ENCODE assay signal across 9 cellular contexts in the genomic region with DNA sequence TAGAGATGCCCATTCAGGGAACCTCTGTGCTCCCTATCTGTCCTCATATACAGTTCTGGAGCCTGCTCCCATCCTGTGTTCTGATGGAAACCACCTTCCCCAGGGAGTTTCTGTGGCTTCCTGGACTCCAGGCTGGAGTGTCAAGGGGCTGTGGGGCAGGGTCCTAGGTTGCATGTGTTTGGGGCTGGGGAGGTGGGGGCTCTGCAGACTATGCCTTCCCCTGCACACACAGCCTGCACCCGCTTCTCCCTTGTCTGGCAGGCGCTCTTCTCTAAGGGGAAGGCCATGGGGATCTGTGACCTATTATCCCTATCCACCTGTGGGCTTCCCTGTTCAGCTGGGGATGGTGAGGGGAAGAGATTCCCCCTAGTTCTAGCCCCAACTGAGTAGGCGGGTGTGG. TPM values are rescaled to one million over a fixed set of nuclear protein-coding genes. Genes with fewer than 3 reads are reported as not detected.
DNase-seq lines count a peak whose midpoint lies in the region; ATAC-seq and TF ChIP-seq lines count a peak whose summit lies in the region.
"Had no signal": no experiment of that assay in that cellular context is flagged by ENCODE, and none has a peak within 500 bp of the region (broad histone marks: within the 10 kb centered on the region; RNA-seq: fewer than 3 reads in every experiment).

No MANE protein-coding gene starts in this region.

- H3K27me3 Mint-ChIP-seq in T-helper 2 cell treated with Interferon-gamma antibody and Interleukin-4, amounts not matched to agents 5 μg/mL and 100 μg/mL, for 36 hours (ENCODE audit: low read depth), result peaks cover 2% of the 10 kb centered on the region
- H3K27me3 Mint-ChIP-seq in activated T-helper 17 cell treated with anti-CD3 and anti-CD28 coated beads, Interleukin-2, amount 50 U/mL, for 72 hours, result no peaks in the 10 kb centered on the region

- peaks cover 29% of the 10 kb centered on the region for H3K36me3 Mint-ChIP-seq in T-helper 2 cell treated with Interferon-gamma antibody and Interleukin-4, amounts not matched to agents 5 μg/mL and 100 μg/mL, for 36 hours (ENCODE audit: low read depth)
- peaks cover 73% of the 10 kb centered on the region for H3K36me3 Mint-ChIP-seq in activated T-helper 17 cell treated with anti-CD3 and anti-CD28 coated beads, Interleukin-2, amount 50 U/mL, for 72 hours (ENCODE audit: low read depth)

- WGBS in lower leg skin, 2 donors, result 37 to 42% methylated on average over 3 of the region's 3 CpGs

- peak overlapping the region; percentile 96 for H3K4me3 Mint-ChIP-seq in T-helper 2 cell treated with Interferon-gamma antibody and Interleukin-4, amounts not matched to agents 5 μg/mL and 100 μg/mL, for 36 hours
- H3K4me3 Mint-ChIP-seq in activated T-helper 17 cell treated with anti-CD3 and anti-CD28 coated beads, Interleukin-2, amount 50 U/mL, for 72 hours, result peak overlapping the region; percentile 98

- no peaks in the 10 kb centered on the region for H3K36me3 ChIP-seq in left lung

- no peak for TF ChIP-seq CTCF in left lung (IDR thresholded peaks at IDR 0.05)
- no peak for TF ChIP-seq CTCF in lower leg skin (IDR thresholded peaks at IDR 0.05)

- no peak for ATAC-seq in activated T-helper 17 cell treated with anti-CD3 and anti-CD28 coated beads, Interleukin-2, amount 50 U/mL, for 72 hours (replicated peaks)
- ATAC-seq in left lung (no peak), GM21381 (IDR thresholded peaks at IDR 0.05; ENCODE audit: unreplicated experiment) (no peak)

- peaks cover 80 to 97% of the 10 kb centered on the region in 2 donors for H3K4me1 ChIP-seq in left lung

- H3K9me3 Mint-ChIP-seq in T-helper 2 cell treated with Interferon-gamma antibody and Interleukin-4, amounts not matched to agents 5 μg/mL and 100 μg/mL, for 36 hours, result no peaks in the 10 kb centered on the region
- H3K9me3 Mint-ChIP-seq in activated T-helper 17 cell treated with anti-CD3 and anti-CD28 coated beads, Interleukin-2, amount 50 U/mL, for 72 hours, result no peaks in the 10 kb centered on the region

- H3K4me3 ChIP-seq in left lung (peak overlapping the region in 1 of 2 donors; percentile 100), lower leg skin (ENCODE audit: low read depth, poor library complexity, severe bottlenecking) (no peak overlapping the region)

- H3K27ac Mint-ChIP-seq in T-helper 2 cell treated with Interferon-gamma antibody and Interleukin-4, amounts not matched to agents 5 μg/mL and 100 μg/mL, for 36 hours, result peak overlapping the region; percentile 96
- peak overlapping the region; percentile 100 for H3K27ac Mint-ChIP-seq in activated T-helper 17 cell treated with anti-CD3 and anti-CD28 coated beads, Interleukin-2, amount 50 U/mL, for 72 hours

- H3K27me3 ChIP-seq in left lung, result no peaks in the 10 kb centered on the region

- no peak for DNase-seq in T-helper 2 cell treated with Interferon-gamma antibody and Interleukin-4, amounts not matched to agents 5 μg/mL and 100 μg/mL, for 36 hours (ENCODE audit: low spot score)
- DNase-seq in T-helper 2 cell (no peak), left lung (peak; percentile 33 to 63), kidney glomerular epithelial cell (lab: John Stamatoyannopoulos, UW) (no peak), lower leg skin (ENCODE audit: low spot score in 2 of 2) (no peak)
- DNase-seq: NCI-H1092 treated with DMSO at 0.1 percent for 48 hours had no signal

- no peak for TF ChIP-seq POLR2A in lower leg skin (IDR thresholded peaks at IDR 0.05)

- peaks cover 74% of the 10 kb centered on the region for H3K4me1 Mint-ChIP-seq in T-helper 2 cell treated with Interferon-gamma antibody and Interleukin-4, amounts not matched to agents 5 μg/mL and 100 μg/mL, for 36 hours (ENCODE audit: low read depth)
- H3K4me1 Mint-ChIP-seq in activated T-helper 17 cell treated with anti-CD3 and anti-CD28 coated beads, Interleukin-2, amount 50 U/mL, for 72 hours, result peaks cover 54% of the 10 kb centered on the region

- no peaks in the 10 kb centered on the region for H3K9me3 ChIP-seq in left lung

- intact Hi-C loops in left lung (cut with DNase I), result no loop called here
- intact Hi-C loops in lower leg skin (cut with DNase I; ENCODE audit: low total_unique reads), result no loop called here

- H3K27ac ChIP-seq in left lung (peak overlapping the region; percentile 90 to 100), temporal lobe (ENCODE audit: low read depth, low read length) (peak overlapping the region; percentile 50)

RNA-seq across cellular contexts. Expression of gene RARA, which starts 14.3 kb away (rescaled TPM):
- total RNA-seq in activated T-helper 17 cell treated with anti-CD3 and anti-CD28 coated beads, Interleukin-2, amount 50 U/mL, for 72 hours, result 10 to 100 TPM; 43.7 to 61.9 TPM
- total RNA-seq in left lung (10 to 100 TPM; 54.7 to 62.6 TPM), temporal lobe (4.9 TPM), lower leg skin (10 to 100 TPM; 18.1 to 38.0 (median 25.2) TPM)

RNA-seq across cellular contexts. Expression of gene CDC6, which starts 35.6 kb away (rescaled TPM):
- 100 to 1,000 TPM in 1 of 2 donors, 10 to 100 TPM in 1; 60.9 to 101 TPM for total RNA-seq in activated T-helper 17 cell treated with anti-CD3 and anti-CD28 coated beads, Interleukin-2, amount 50 U/mL, for 72 hours
- total RNA-seq in left lung, result 10 to 100 TPM; 12.8 to 24.1 TPM
- 2.0 TPM for total RNA-seq in temporal lobe
- 1 to 10 TPM in 2 of 4 donors, under 1 TPM in 2; 0.42 to 1.6 (median 1.0) TPM for total RNA-seq in lower leg skin

RNA-seq across cellular contexts. Expression of gene GJD3, which starts 41.2 kb away (rescaled TPM):
- not detected for total RNA-seq in activated T-helper 17 cell treated with anti-CD3 and anti-CD28 coated beads, Interleukin-2, amount 50 U/mL, for 72 hours
- 1 to 10 TPM; 3.0 to 3.6 TPM for total RNA-seq in left lung
- not detected for total RNA-seq in temporal lobe
- total RNA-seq in lower leg skin, result not detected

Comparison
In these comparisons a context has a peak if more than half of its experiments do, and no peak if none do; other contexts are left out.
1. DNase-seq: peak in left lung (2 of 2); none in T-helper 2 cell treated with Interferon-gamma antibody and Interleukin-4, amounts not matched to agents 5 μg/mL and 100 μg/mL, for 36 hours (single experiment), T-helper 2 cell (0 of 5), kidney glomerular epithelial cell (single experiment) and lower leg skin (0 of 2).